Comparison of ENCODE assay signal across 30 cellular contexts in the genomic region with DNA sequence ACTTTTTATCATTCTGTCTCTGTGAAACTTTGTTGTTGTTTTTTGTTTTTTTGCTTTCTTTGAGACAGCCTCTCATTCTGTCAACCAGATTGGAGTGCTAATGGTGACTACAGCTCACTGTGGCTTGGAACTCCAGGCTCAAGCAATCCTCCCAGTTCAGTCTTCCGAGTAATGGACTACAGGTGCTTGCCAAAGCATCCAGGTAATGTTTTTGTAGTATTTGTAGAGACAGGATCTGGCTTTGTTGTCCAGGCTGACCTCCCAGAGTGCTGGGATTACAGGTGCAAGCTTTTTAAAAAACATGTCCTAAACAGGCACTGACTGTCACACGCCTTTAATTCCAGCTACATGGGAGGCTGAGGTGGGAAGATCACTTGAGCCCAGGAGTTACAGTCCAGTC.
"Had no signal": no experiment of that assay in that cellular context is flagged by ENCODE, and none has a peak within 500 bp of the region (broad histone marks: within the 10 kb centered on the region; RNA-seq: fewer than 3 reads in every experiment).

No MANE protein-coding gene starts in this region.

- H3K27ac ChIP-seq: adrenal gland, ascending aorta, body of pancreas, brain microvascular endothelial cell, breast epithelium, cardiac muscle cell had no signal

- DNase-seq: activated effector memory CD4-positive, alpha-beta T cell treated with anti-CD3 and anti-CD28 coated beads, Interleukin-2, amount 50 U/mL, for 16 hours; activated effector memory CD4-positive, alpha-beta T cell treated with Interleukin-2 at 50 U/mL for 16 hours; activated gamma-delta T cell; activated gamma-delta T cell treated with Interleukin-2 at 50 U/mL for 16 hours; activated naive CD4-positive, alpha-beta T cell; activated naive CD4-positive, alpha-beta T cell treated with anti-CD3 and anti-CD28 coated beads for 36 hours; activated naive CD4-positive, alpha-beta T cell treated with anti-CD3 and anti-CD28 coated beads, Interleukin-2, amount 10 ng/mL, durations not matched to agents 7 days and 5 days; activated naive CD4-positive, alpha-beta T cell treated with anti-CD3 and anti-CD28 coated beads, Interleukin-2, amount 50 U/mL, for 16 hours; activated naive CD4-positive, alpha-beta T cell treated with Interleukin-2 at 50 U/mL for 16 hours; activated naive CD8-positive, alpha-beta T cell treated with anti-CD3 and anti-CD28 coated beads for 36 hours; activated naive CD8-positive, alpha-beta T cell treated with anti-CD3 and anti-CD28 coated beads, Interleukin-2, amount 10 ng/mL, durations not matched to agents 7 days and 5 days; activated naive CD8-positive, alpha-beta T cell treated with anti-CD3 and anti-CD28 coated beads, Interleukin-2, amount 50 U/mL, for 24 hours; activated T-cell treated with anti-CD3 and anti-CD28 coated beads, Interleukin-2, amount 50 U/mL, for 24 hours; activated T-cell treated with anti-CD3 and anti-CD28 coated beads, Interleukin-2, amount 50 U/mL, for 4 hours; activated T-cell treated with anti-CD3 and anti-CD28 coated beads, Interleukin-2, amount 50 U/mL, for 48 hours; activated T-cell treated with anti-CD3 and anti-CD28 coated beads, Interleukin-2, amount 50 U/mL, for 72 hours; adrenal gland; amniotic stem cell; amygdala; anterior cingulate cortex; aorta; body of pancreas; brain microvascular endothelial cell; central memory CD4-positive, alpha-beta T cell; cerebellar nuclear complex had no signal

- H3K4me3 ChIP-seq: adrenal gland, ascending aorta, body of pancreas, breast epithelium, cardiac muscle cell had no signal

- H3K9me3 ChIP-seq: ascending aorta, body of pancreas, breast epithelium had no signal

- H3K4me1 ChIP-seq: adrenal gland, ascending aorta, body of pancreas, breast epithelium had no signal

- H3K36me3 ChIP-seq: adrenal gland, ascending aorta, brain microvascular endothelial cell, breast epithelium, cardiac muscle cell had no signal

- ATAC-seq: activated naive CD4-positive, alpha-beta T cell treated with anti-CD3 and anti-CD28 coated beads, Interleukin-2, amount 50 U/mL, for 72 hours; activated naive CD8-positive, alpha-beta T cell treated with anti-CD3 and anti-CD28 coated beads, Interleukin-2, amount 50 U/mL, for 24 hours; activated T-cell treated with anti-CD3 and anti-CD28 coated beads, Interleukin-2, amount 50 U/mL, for 4 hours; activated T-cell treated with anti-CD3 and anti-CD28 coated beads, Interleukin-2, amount 50 U/mL, for 72 hours; activated T-helper 17 cell treated with anti-CD3 and anti-CD28 coated beads, Interleukin-2, amount 50 U/mL, for 72 hours; body of pancreas had no signal

- H3K27me3 ChIP-seq: ascending aorta, body of pancreas, brain microvascular endothelial cell had no signal
